ENCODE assay signal across 9 cellular contexts in genomic region chrX:108091878-108092291, GRCh38. TPM values are rescaled to one million over a fixed set of nuclear protein-coding genes. Genes with fewer than 3 reads are reported as not detected.
DNase-seq lines count a peak whose midpoint lies in the region; ATAC-seq and TF ChIP-seq lines count a peak whose summit lies in the region.
"Had no signal": no experiment of that assay in that cellular context is flagged by ENCODE, and none has a peak within 500 bp of the region (broad histone marks: within the 10 kb centered on the region; RNA-seq: fewer than 3 reads in every experiment).

No MANE protein-coding gene starts in this region.

- H3K27me3 ChIP-seq in BJ (ENCODE audit: control insufficient read depth, insufficient read depth, low read length) (no peaks in the 10 kb centered on the region), Panc1 (ENCODE audit: control insufficient read depth, insufficient read depth, low read length) (no peaks in the 10 kb centered on the region)

- H3K36me3 ChIP-seq in BJ (ENCODE audit: control insufficient read depth, insufficient read depth, low read length) = no peaks in the 10 kb centered on the region; the same call in 1 of the 2 replicates
- H3K36me3 ChIP-seq in Panc1 (ENCODE audit: control insufficient read depth, insufficient read depth, low read length) = peaks cover 7% of the 10 kb centered on the region

- POLR2A ChIA-PET in BJ (lab: Charles Lee) = no interaction called here
- POLR2A ChIA-PET in Panc1 (lab: Charles Lee) = no interaction called here

- CTCF ChIA-PET in BJ (lab: Yijun Ruan, JAX) = interaction anchor here (0.6 kb wide), 1 partner anchor 66 kb away, joined by 3 read pairs; no protein-coding TSS in a partner anchor
- CTCF ChIA-PET in Panc1 (lab: Charles Lee) = interaction anchor here (0.6 kb wide), 1 partner anchor 12 kb away, joined by 3 read pairs; no protein-coding TSS in a partner anchor

- H3K27ac ChIP-seq in Panc1 (ENCODE audit: low read length) = peak overlapping the region; percentile 75

- intact Hi-C loops in Panc1 (cut with micrococcal nuclease; ENCODE audit: unreplicated experiment) = no loop called here

- TF ChIP-seq CTCF in BJ (IDR thresholded peaks at IDR 0.05; ENCODE audit: insufficient read depth, low read depth, low read length) (no peak), Panc1 (IDR thresholded peaks at IDR 0.05) (no peak), foreskin fibroblast (IDR thresholded peaks at IDR 0.05; ENCODE audit: low read depth, low read length) (no peak), retinal pigment epithelial cell (conservative IDR thresholded peaks at IDR 0.05; ENCODE audit: low read depth, low read length) (no peak)

- DNase-seq in BJ (ENCODE audit: low read depth) (no peak), Panc1 (ENCODE audit: low read depth, low spot score) (no peak), foreskin fibroblast (no peak), retinal pigment epithelial cell (ENCODE audit: low read depth) (no peak), mesenteric fat pad (ENCODE audit: low spot score) (no peak), NAMALWA (ENCODE audit: low spot score) (no peak)

- H3K9me3 ChIP-seq in Panc1 (ENCODE audit: control insufficient read depth, insufficient read depth, low read depth, low read length) = no peaks in the 10 kb centered on the region

- peak; percentile 8 for ATAC-seq in GM18858 (IDR thresholded peaks at IDR 0.05; ENCODE audit: unreplicated experiment)
- peak; percentile 37 for ATAC-seq in HG02981 (IDR thresholded peaks at IDR 0.05; ENCODE audit: unreplicated experiment)
- ATAC-seq in Panc1 = peak; percentile 73

- peaks cover 9% of the 10 kb centered on the region; the same call in 1 of the 2 replicates for H3K4me1 ChIP-seq in Panc1 (ENCODE audit: control insufficient read depth, insufficient read depth, low read length)

- BruUV-seq in Panc1 (replicated peaks; lab: Mats Ljungman, UMichigan) = TSS peak; percentile 87

- in situ Hi-C loops in Panc1 (cut with HindIII; ENCODE audit: low pct_unique_long_range_greater_than_20kb, low sequenced_read_pairs) = no loop called here

- H3K4me3 ChIP-seq in BJ (ENCODE audit: low read depth, low read length) (peak overlapping the region; percentile 73), Panc1 (ENCODE audit: low read depth in 2 of 2, low read length in 2 of 2) (peak overlapping the region; percentile 93 to 99), foreskin fibroblast (ENCODE audit: low read depth in 1 of 2, low read length in 2 of 2) (peak overlapping the region; percentile 65 to 82), retinal pigment epithelial cell (ENCODE audit: low read length) (peak overlapping the region; percentile 74)

RNA-seq across cellular contexts. Expression of gene ATG4A, which starts 0.3 kb away (rescaled TPM):
- 6.9 and 9.3 TPM in 2 replicates for polyA plus RNA-seq in BJ (2011; rRNA removed)
- polyA minus RNA-seq in BJ (2011; rRNA and poly(A)+ RNA removed) = 2.3 and 4.5 TPM in 2 replicates
- total RNA-seq in Panc1 (2021; ENCODE audit: unreplicated experiment) (13.7 TPM), mesenteric fat pad (12.0 TPM)
- polyA plus RNA-seq in Panc1 (2012; ENCODE audit: insufficient read length) = 10.2 TPM

RNA-seq across cellular contexts. Expression of gene PSMD10, which starts 0.5 kb away (rescaled TPM):
- 45.5 and 82.0 TPM in 2 replicates for polyA plus RNA-seq in BJ (2011; rRNA removed)
- 10.3 and 10.9 TPM in 2 replicates for polyA minus RNA-seq in BJ (2011; rRNA and poly(A)+ RNA removed)
- 88.6 TPM for total RNA-seq in Panc1 (2021; ENCODE audit: unreplicated experiment)
- polyA plus RNA-seq in Panc1 (2012; ENCODE audit: insufficient read length) = 101 TPM
- 31.9 TPM for total RNA-seq in mesenteric fat pad

RNA-seq across cellular contexts. Expression of gene VSIG1, which starts 47.0 kb away (rescaled TPM):
- polyA plus RNA-seq in BJ (2011; rRNA removed) = 0.02 and 0.26 TPM in 2 replicates
- not detected in 2 replicates for polyA minus RNA-seq in BJ (2011; rRNA and poly(A)+ RNA removed)
- not detected for total RNA-seq in Panc1 (2021; ENCODE audit: unreplicated experiment)
- polyA plus RNA-seq in Panc1 (2012; ENCODE audit: insufficient read length) = not detected
- total RNA-seq in mesenteric fat pad = not detected
- total RNA-seq: RPMI7951 had no signal

Comparison
In these comparisons a context has a peak if more than half of its experiments do, and no peak if none do; other contexts are left out.
1. ATAC-seq: peak in every context shown above with its lines; median percentile 73 in Panc1; 37 in HG02981; 8 in GM18858.